In the genomic region with DNA sequence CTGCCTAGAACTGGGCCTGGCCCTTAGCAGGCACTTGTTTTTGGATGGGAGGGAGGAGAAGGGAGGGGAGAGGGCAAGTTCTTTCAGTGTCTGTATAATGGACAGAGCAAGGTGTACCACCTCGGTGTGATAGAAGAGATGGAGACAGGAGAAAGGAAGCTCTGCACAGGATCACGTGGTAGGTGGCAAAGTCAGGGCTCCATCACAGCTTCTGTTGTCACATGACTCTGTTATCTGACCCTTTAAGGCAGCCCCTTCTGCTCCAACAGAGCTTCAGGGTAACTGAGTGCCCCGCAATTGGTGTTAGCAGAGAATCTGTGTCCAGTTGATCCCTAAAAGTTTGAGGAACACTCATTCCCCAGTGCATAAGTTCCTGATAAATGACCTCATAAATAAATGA, we compare ENCODE assay signal across 25 cellular contexts. TPM values are rescaled to one million over a fixed set of nuclear protein-coding genes. Genes with fewer than 3 reads are reported as not detected.
DNase-seq lines count a peak whose midpoint lies in the region; ATAC-seq and TF ChIP-seq lines count a peak whose summit lies in the region.
"Had no signal": no experiment of that assay in that cellular context is flagged by ENCODE, and none has a peak within 500 bp of the region (broad histone marks: within the 10 kb centered on the region; RNA-seq: fewer than 3 reads in every experiment).

No MANE protein-coding gene starts in this region.

- TF ChIP-seq CTCF in HCT116 (IDR thresholded peaks at IDR 0.05 in 2 of 3, conservative IDR thresholded peaks at IDR 0.05 in 1 of 3; ENCODE audit: borderline replicate concordance in 1 of 3, insufficient read depth in 1 of 3, low read depth in 2 of 3, low read length in 2 of 3): no peak
- TF ChIP-seq CTCF in RWPE2 (IDR thresholded peaks at IDR 0.05; ENCODE audit: poor library complexity, severe bottlenecking): no peak

- H3K4me1 ChIP-seq in BLaER1 treated with 17β-estradiol and CSF1 and Interleukin-3, amounts not matched to agents 10 nM and 100 nM: peaks cover 28 to 52% (median 45%) of the 10 kb centered on the region in 10 experiments
- H3K4me1 ChIP-seq in HCT116 (ENCODE audit: control insufficient read depth in 1 of 2, insufficient read depth in 2 of 2, low read length in 2 of 2) (peaks cover 34 to 46% of the 10 kb centered on the region in 2 experiments), RWPE2 (ENCODE audit: insufficient read depth, poor library complexity, severe bottlenecking) (peaks cover 16% of the 10 kb centered on the region), trophoblast cell (ENCODE audit: control insufficient read depth in 1 of 2, insufficient read depth in 2 of 2, low read length in 2 of 2) (peaks cover 5 to 10% of the 10 kb centered on the region in 2 experiments)

- BruUV-seq in HCT116 (replicated peaks; lab: Mats Ljungman, UMichigan): no TSS peak

- no peak overlapping the region for H3K14ac ChIP-seq in trophoblast cell (ENCODE audit: low read length)

- peak overlapping the region; percentile 67 for H2AK5ac ChIP-seq in trophoblast cell (ENCODE audit: low read length)

- no peak overlapping the region for H4K8ac ChIP-seq in trophoblast cell (ENCODE audit: low read depth, low read length)

- no peak overlapping the region for H3K9ac ChIP-seq in BLaER1 treated with 17β-estradiol and CSF1 and Interleukin-3, amounts not matched to agents 10 nM and 100 nM
- no peak overlapping the region for H3K9ac ChIP-seq in HCT116 (ENCODE audit: low read length)
- H3K9ac ChIP-seq in trophoblast cell (ENCODE audit: low read length): no peak overlapping the region
- H3K9ac ChIP-seq: KMS-11 had no signal

- H2AFZ ChIP-seq in HCT116 (ENCODE audit: low read depth, low read length, poor library complexity, severe bottlenecking) (no peak overlapping the region), trophoblast cell (ENCODE audit: insufficient read depth, low read length, poor library complexity) (no peak overlapping the region)
- H2AFZ ChIP-seq: GM23338 had no signal

- no peak for DNase-seq in HCT116 (ENCODE audit: low read depth, low spot score)
- no peak for DNase-seq in RWPE2 (ENCODE audit: low spot score)
- DNase-seq in trophoblast cell: no peak
- DNase-seq in stimulated activated CD4-positive, alpha-beta T cell treated with anti-CD3 and anti-CD28 coated beads, Interleukin-4, amount 100 ng/mL, for 1 hour: no peak
- DNase-seq in NCI-H82 (lab: John Stamatoyannopoulos, UW): no peak
- no peak for DNase-seq in occipital lobe (lab: John Stamatoyannopoulos, UW)
- DNase-seq: CD8-positive, alpha-beta T cell; DMS153; DND-41; H9; HFFc6; IMR-90; NCI-H1092; NCI-H1417 treated with DMSO at 0.1 percent for 48 hours; NCI-H187; NCI-H2081 treated with DMSO at 0.1 percent for 48 hours; NCI-H2171; NCI-H226; NCI-H510A treated with DMSO at 0.1 percent for 48 hours; NCI-H748 treated with DMSO at 0.1 percent for 48 hours; SHP77 treated with DMSO at 0.1 percent for 48 hours had no signal

- peak overlapping the region in 7 of 11 experiments; percentile 0 to 75 (median 65); a peak in 10 of 22 replicates for H3K27ac ChIP-seq in BLaER1 treated with 17β-estradiol and CSF1 and Interleukin-3, amounts not matched to agents 10 nM and 100 nM
- H3K27ac ChIP-seq in HCT116 (ENCODE audit: low read depth, low read length) (peak overlapping the region; percentile 89; the same call in 1 of the 2 replicates), RWPE2 (ENCODE audit: poor library complexity, severe bottlenecking) (peak overlapping the region; percentile 88), trophoblast cell (ENCODE audit: low read depth, low read length) (no peak overlapping the region)
- H3K27ac ChIP-seq: C4-2B, KMS-11 had no signal

- H3K18ac ChIP-seq in trophoblast cell (ENCODE audit: low read length): no peak overlapping the region

- H3K4ac ChIP-seq in trophoblast cell (ENCODE audit: low read depth, low read length): no peak overlapping the region

- H4K12ac ChIP-seq in trophoblast cell (ENCODE audit: low read depth, low read length): no peak overlapping the region

- H3K79me2 ChIP-seq in HCT116 (ENCODE audit: insufficient read depth, low read length): no peaks in the 10 kb centered on the region
- no peaks in the 10 kb centered on the region for H3K79me2 ChIP-seq in trophoblast cell (ENCODE audit: control insufficient read depth, insufficient read depth, low read length, poor library complexity)

- H3K36me3 ChIP-seq in BLaER1 treated with 17β-estradiol and CSF1 and Interleukin-3, amounts not matched to agents 10 nM and 100 nM: no peaks in the 10 kb centered on the region
- H3K36me3 ChIP-seq in HCT116 (ENCODE audit: control insufficient read depth in 1 of 2, insufficient read depth in 2 of 2, low read length in 2 of 2): no peaks in the 10 kb centered on the region
- H3K36me3 ChIP-seq in RWPE2 (ENCODE audit: low read depth): no peaks in the 10 kb centered on the region
- no peaks in the 10 kb centered on the region for H3K36me3 ChIP-seq in trophoblast cell (ENCODE audit: control insufficient read depth in 1 of 2, insufficient read depth in 2 of 2, low read length in 2 of 2)

- no peak overlapping the region for H2BK5ac ChIP-seq in trophoblast cell (ENCODE audit: low read depth, low read length, poor library complexity)

- TF ChIP-seq RAD21 in HCT116 (IDR thresholded peaks at IDR 0.05; ENCODE audit: low read depth): no peak

- ATAC-seq in HCT116 (no peak), RWPE2 (ENCODE audit: low read depth) (no peak)
- ATAC-seq: CD8-positive, alpha-beta T cell; GM23338 had no signal

- CTCF ChIA-PET in HCT116 (lab: Charles Lee): no interaction called here

- no peak for TF ChIP-seq POLR2A in HCT116 (IDR thresholded peaks at IDR 0.05; ENCODE audit: borderline replicate concordance, extremely low read depth, insufficient read depth, insufficient read length)

- H4K20me1 ChIP-seq in BLaER1 treated with 17β-estradiol and CSF1 and Interleukin-3, amounts not matched to agents 10 nM and 100 nM: no peaks in the 10 kb centered on the region
- H4K20me1 ChIP-seq in HCT116 (ENCODE audit: insufficient read depth): no peaks in the 10 kb centered on the region

- intact Hi-C loops in HCT116 (cut with micrococcal nuclease): no loop called here

- peak overlapping the region; percentile 4 for H4K91ac ChIP-seq in trophoblast cell (ENCODE audit: low read depth, low read length)

- peaks cover 0 to 36% (median 24%) of the 10 kb centered on the region in 11 experiments; a peak in 20 of 22 replicates for H3K9me3 ChIP-seq in BLaER1 treated with 17β-estradiol and CSF1 and Interleukin-3, amounts not matched to agents 10 nM and 100 nM (replicated peaks in 1 of 11)
- H3K9me3 ChIP-seq in HCT116 (ENCODE audit: control insufficient read depth in 1 of 2, insufficient read depth in 1 of 2, low read depth in 1 of 2, low read length in 2 of 2) (no peaks in the 10 kb centered on the region), RWPE2 (ENCODE audit: severe bottlenecking) (no peaks in the 10 kb centered on the region), trophoblast cell (ENCODE audit: insufficient read depth, low read depth, low read length) (no peaks in the 10 kb centered on the region)

- no peak overlapping the region for H3K23ac ChIP-seq in trophoblast cell (ENCODE audit: low read length)

- WGBS in trophoblast cell (ENCODE audit: extremely low coverage, insufficient coverage, insufficient read length): no CpG with 5 or more reads among the region's 3 CpGs

- no peak overlapping the region for H2BK120ac ChIP-seq in trophoblast cell (ENCODE audit: insufficient read depth, low read length, poor library complexity)

- peaks cover 0 to 26% (median 0%) of the 10 kb centered on the region in 11 experiments; a peak in 3 of 22 replicates for H3K27me3 ChIP-seq in BLaER1 treated with 17β-estradiol and CSF1 and Interleukin-3, amounts not matched to agents 10 nM and 100 nM
- no peaks in the 10 kb centered on the region for H3K27me3 ChIP-seq in HCT116 (ENCODE audit: insufficient read depth, low read length)
- H3K27me3 ChIP-seq in RWPE2 (ENCODE audit: insufficient read depth, poor library complexity, severe bottlenecking): no peaks in the 10 kb centered on the region
- no peaks in the 10 kb centered on the region for H3K27me3 ChIP-seq in trophoblast cell (ENCODE audit: insufficient read depth, low read length)

- RAD21 ChIA-PET in HCT116 (lab: Charles Lee; ENCODE audit: low non-redundant PET in 1 of 2, low total read pairs in 2 of 2, uncharacterized antibody in 2 of 2, unreplicated experiment in 2 of 2): no interaction called here

- H2BK12ac ChIP-seq in trophoblast cell (ENCODE audit: low read length): no peak overlapping the region

- H3K4me2 ChIP-seq in BLaER1 treated with 17β-estradiol and CSF1 and Interleukin-3, amounts not matched to agents 10 nM and 100 nM: peak overlapping the region in 9 of 11 experiments; percentile 67 to 83 (median 71); a peak in 14 of 22 replicates
- H3K4me2 ChIP-seq in HCT116 (ENCODE audit: low read length): peak overlapping the region; percentile 76; the same call in 1 of the 2 replicates
- no peak overlapping the region for H3K4me2 ChIP-seq in trophoblast cell (ENCODE audit: low read length)
- H3K4me2 ChIP-seq: GM23338, KMS-11 had no signal

- H3K79me1 ChIP-seq in trophoblast cell (ENCODE audit: low read length): peaks cover 2% of the 10 kb centered on the region

- no peak overlapping the region for H3K4me3 ChIP-seq in BLaER1 treated with 17β-estradiol and CSF1 and Interleukin-3, amounts not matched to agents 10 nM and 100 nM
- H3K4me3 ChIP-seq in HCT116 (replicated peaks in 1 of 2; ENCODE audit: low read depth in 1 of 2, low read length in 2 of 2): no peak overlapping the region
- no peak overlapping the region for H3K4me3 ChIP-seq in RWPE2 (ENCODE audit: severe bottlenecking)
- H3K4me3 ChIP-seq in trophoblast cell (ENCODE audit: low read depth, low read length): no peak overlapping the region
- H3K4me3 ChIP-seq: GM23338 had no signal

- H3K9me2 ChIP-seq in HCT116 (ENCODE audit: insufficient read depth): no peaks in the 10 kb centered on the region

- POLR2A ChIA-PET in HCT116 (lab: Charles Lee): no interaction called here

TF ChIP-seq in HCT116, 20 proteins besides CTCF, POLR2A, EP300 and RAD21 (continues in another document):
- no peak for TF ChIP-seq EZH2 (IDR thresholded peaks at IDR 0.05)
- TF ChIP-seq TCF7L2 (IDR thresholded peaks at IDR 0.05; ENCODE audit: borderline replicate concordance, extremely low read depth, insufficient read depth, insufficient read length): no peak
- no peak for TF ChIP-seq JUND (IDR thresholded peaks at IDR 0.05)
- no peak for TF ChIP-seq FOSL1 (IDR thresholded peaks at IDR 0.05; ENCODE audit: low read depth)
- TF ChIP-seq SRF (IDR thresholded peaks at IDR 0.05; ENCODE audit: low read depth): no peak

RNA-seq across cellular contexts. Expression of gene ETS2, which starts 16.5 kb away (rescaled TPM):
- 32.9 TPM for total RNA-seq in HCT116 (2021; ENCODE audit: unreplicated experiment)
- polyA plus RNA-seq in HCT116 (2012): 19.6 and 20.6 TPM in 2 replicates
- 17.3 and 18.1 TPM in 2 replicates for polyA plus RNA-seq in trophoblast cell (2013)
- 9.8 TPM for total RNA-seq in occipital lobe
